21 cellular contexts compared by ENCODE assay signal in the genomic region with DNA sequence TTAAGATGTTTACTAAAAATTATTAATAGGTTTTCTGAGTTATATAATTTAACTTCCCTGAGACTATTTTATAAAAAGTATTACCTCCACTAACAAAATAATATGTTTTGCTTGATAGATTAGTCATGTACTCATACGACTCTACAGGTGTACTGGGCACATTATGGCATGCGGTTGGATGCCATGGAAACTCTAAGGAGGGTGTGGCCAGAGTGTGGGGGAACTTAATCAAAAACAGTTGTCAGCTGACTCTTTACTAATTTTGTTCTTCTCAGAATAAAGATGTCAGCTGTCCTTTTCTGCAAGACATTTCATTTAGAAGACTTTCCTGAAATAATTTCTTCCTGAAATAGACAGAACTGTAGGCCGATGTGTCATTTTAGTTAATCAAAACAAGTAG.
DNase-seq lines count a peak whose midpoint lies in the region; ATAC-seq and TF ChIP-seq lines count a peak whose summit lies in the region.
"Had no signal": no experiment of that assay in that cellular context is flagged by ENCODE, and none has a peak within 500 bp of the region (broad histone marks: within the 10 kb centered on the region; RNA-seq: fewer than 3 reads in every experiment).

No MANE protein-coding gene starts in this region.

- no peaks in the 10 kb centered on the region for H3K27me3 ChIP-seq in DOHH2 (ENCODE audit: control insufficient read depth, low read length)
- no peaks in the 10 kb centered on the region for H3K27me3 ChIP-seq in tibial artery
- H3K27me3 ChIP-seq: dorsolateral prefrontal cortex, right lobe of liver, testis had no signal

- H3K36me3 ChIP-seq in DOHH2 (ENCODE audit: control insufficient read depth, low read length), result no peaks in the 10 kb centered on the region
- H3K36me3 ChIP-seq in tibial artery, result no peaks in the 10 kb centered on the region
- H3K36me3 ChIP-seq: right lobe of liver, WERI-Rb-1 had no signal

- no peaks in the 10 kb centered on the region for H4K20me1 ChIP-seq in DOHH2 (ENCODE audit: control insufficient read depth, insufficient read depth, low read depth, low read length)

- TF ChIP-seq CTCF in DOHH2 (IDR thresholded peaks at IDR 0.05; ENCODE audit: low read depth, low read length, poor library complexity, severe bottlenecking), result no peak
- TF ChIP-seq CTCF in fibroblast of mammary gland (conservative IDR thresholded peaks at IDR 0.05; ENCODE audit: control insufficient read depth, insufficient read depth, low read depth, low read length), result no peak
- TF ChIP-seq CTCF in tibial artery (IDR thresholded peaks at IDR 0.05), result no peak

- H3K4me2 ChIP-seq in DOHH2 (ENCODE audit: low read length), result peak overlapping the region; percentile 81

- peaks cover 65% of the 10 kb centered on the region for H3K4me1 ChIP-seq in DOHH2 (ENCODE audit: control insufficient read depth, low read length)
- H3K4me1 ChIP-seq in tibial artery, result peaks cover 0 to 3% (median 0%) of the 10 kb centered on the region in 4 donors
- H3K4me1 ChIP-seq: right lobe of liver, testis had no signal

- ATAC-seq in GM18858 (IDR thresholded peaks at IDR 0.05; ENCODE audit: unreplicated experiment), result peak; percentile 35
- ATAC-seq: activated naive CD4-positive, alpha-beta T cell treated with anti-CD3 and anti-CD28 coated beads, Interleukin-2, amount 50 U/mL, for 72 hours; esophagus mucosa; HCT116; PC-3; right lobe of liver had no signal

- H3K4me3 ChIP-seq in DOHH2 (ENCODE audit: low read length), result peak overlapping the region; percentile 64
- H3K4me3 ChIP-seq in fibroblast of mammary gland (ENCODE audit: control insufficient read depth, low read depth, low read length), result no peak overlapping the region
- H3K4me3 ChIP-seq in tibial artery, result no peak overlapping the region
- H3K4me3 ChIP-seq: dorsolateral prefrontal cortex, right lobe of liver, testis had no signal

- H3K79me2 ChIP-seq in DOHH2 (ENCODE audit: control insufficient read depth, low read length), result no peaks in the 10 kb centered on the region

- intact Hi-C loops in tibial artery (cut with DNase I; ENCODE audit: low total_unique reads), result no loop called here

- DNase-seq in NAMALWA (ENCODE audit: low spot score) (peak; percentile 89), fibroblast of mammary gland (ENCODE audit: low read depth) (peak; percentile 16), medulla oblongata (ENCODE audit: extremely low spot score) (no peak), NCI-H2227 (lab: John Stamatoyannopoulos, UW; ENCODE audit: unreplicated experiment) (no peak), tibial artery (no peak)
- DNase-seq: activated CD8-positive, alpha-beta memory T cell treated with anti-CD3 and anti-CD28 coated beads, Interleukin-2, amount 50 U/mL, for 48 hours; C1 segment of cervical spinal cord; DND-41; dorsolateral prefrontal cortex; KBM-7; kidney; NCI-H446; PC-3; right lobe of liver; testis; WERI-Rb-1 had no signal

- H3K9me3 ChIP-seq in DOHH2 (ENCODE audit: control insufficient read depth, insufficient read depth, low read length) (no peaks in the 10 kb centered on the region), tibial artery (no peaks in the 10 kb centered on the region)
- H3K9me3 ChIP-seq: right lobe of liver, testis had no signal

- H3K27ac ChIP-seq in DOHH2 (ENCODE audit: low read depth, low read length), result peak overlapping the region; percentile 79
- no peak overlapping the region for H3K27ac ChIP-seq in tibial artery
- H3K27ac ChIP-seq: dorsolateral prefrontal cortex, right lobe of liver, testis, WERI-Rb-1 had no signal

- no peaks in the 10 kb centered on the region for H3K9me2 ChIP-seq in DOHH2 (replicated peaks; ENCODE audit: control insufficient read depth, low read length)

- peaks cover 29% of the 10 kb centered on the region for H3F3A ChIP-seq in DOHH2 (ENCODE audit: control insufficient read depth, insufficient read depth)

Comparison
In these comparisons a context has a peak if more than half of its experiments do, and no peak if none do; other contexts are left out.
1. DNase-seq: peak in NAMALWA (single experiment) and fibroblast of mammary gland (single experiment); none in medulla oblongata (single experiment), NCI-H2227 (single experiment) and tibial artery (0 of 2).